Comparison of ENCODE assay signal across 8 cellular contexts in genomic region chr12:26870491-26871419, GRCh38. TPM values are rescaled to one million over a fixed set of nuclear protein-coding genes. Genes with fewer than 3 reads are reported as not detected.
A peak's percentile ranks its signal among the peaks of the same experiment; 100 is the strongest.
DNase-seq lines count a peak whose midpoint lies in the region; ATAC-seq, FAIRE-seq and TF ChIP-seq lines count a peak whose summit lies in the region.

No MANE protein-coding gene starts in this region.

- WGBS in esophagus, 2 donors, result 25% methylated on average over 11 of the region's 11 CpGs
- 14 to 30% methylated on average over 11 of the region's 11 CpGs for WGBS in sigmoid colon, 2 donors

- H3K27ac ChIP-seq in esophagus (ENCODE audit: low read depth in 2 of 2, low read length in 1 of 2) (peak overlapping the region; percentile 69 to 77), sigmoid colon (peak overlapping the region; percentile 3 to 55 (median 33))

- TF ChIP-seq CTCF in sigmoid colon (IDR thresholded peaks at IDR 0.05), result no peak

- ATAC-seq in GM21423 (IDR thresholded peaks at IDR 0.05; ENCODE audit: unreplicated experiment), result no peak
- no peak for ATAC-seq in HG03520 (IDR thresholded peaks at IDR 0.05; ENCODE audit: unreplicated experiment)

- FAIRE-seq in H54 (lab: Jason Lieb, UNC), result peak; percentile 80

- H3K4me3 ChIP-seq in esophagus (ENCODE audit: low read depth in 1 of 2, low read length in 2 of 2), result no peak overlapping the region
- H3K4me3 ChIP-seq in sigmoid colon, result no peak overlapping the region

- no peak for TF ChIP-seq EP300 in sigmoid colon (IDR thresholded peaks at IDR 0.05)

- H3K27me3 ChIP-seq in esophagus (ENCODE audit: control insufficient read depth in 1 of 2, insufficient read depth in 2 of 2, low read length in 2 of 2), result no peaks in the 10 kb centered on the region
- H3K27me3 ChIP-seq in sigmoid colon, result no peaks in the 10 kb centered on the region

- H3K9me3 ChIP-seq in esophagus (ENCODE audit: control insufficient read depth in 2 of 2, insufficient read depth in 1 of 2, low read depth in 1 of 2, low read length in 1 of 2), result no peaks in the 10 kb centered on the region
- H3K9me3 ChIP-seq in sigmoid colon, result no peaks in the 10 kb centered on the region

- H3K4me1 ChIP-seq in esophagus (ENCODE audit: control insufficient read depth in 2 of 2, insufficient read depth in 2 of 2, low read length in 1 of 2) (peaks cover 0 to 5% of the 10 kb centered on the region in 2 donors), sigmoid colon (peaks cover 0 to 15% (median 14%) of the 10 kb centered on the region in 4 donors)

- no peak for TF ChIP-seq POLR2A in H54 (IDR thresholded peaks at IDR 0.05; ENCODE audit: low read depth, low read length)
- no peak for TF ChIP-seq POLR2A in sigmoid colon (IDR thresholded peaks at IDR 0.05)

- intact Hi-C loops in sigmoid colon (cut with DNase I), result no loop called here

- peak; percentile 30 for DNase-seq in H54 (ENCODE audit: insufficient read length, low spot score)
- DNase-seq in NCI-H510A (lab: John Stamatoyannopoulos, UW), result peak; percentile 8
- peak; percentile 68 for DNase-seq in sigmoid colon
- DNase-seq in globus pallidus (ENCODE audit: low spot score), result no peak
- no peak for DNase-seq in activated naive CD4-positive, alpha-beta T cell (lab: John Stamatoyannopoulos, UW)

- H3K36me3 ChIP-seq in esophagus (ENCODE audit: control insufficient read depth in 2 of 2, insufficient read depth in 2 of 2, low read length in 1 of 2) (no peaks in the 10 kb centered on the region), sigmoid colon (no peaks in the 10 kb centered on the region)

RNA-seq across cellular contexts. Expression of gene ITPR2, which starts 37.8 kb away (rescaled TPM):
- 1 to 10 TPM; 4.8 to 5.7 TPM for polyA plus RNA-seq in esophagus
- 10 to 100 TPM; 58.9 to 78.1 (median 64.0) TPM for total RNA-seq in sigmoid colon
- 1 to 10 TPM; 1.4 to 6.2 (median 1.8) TPM for polyA plus RNA-seq in sigmoid colon

Comparison
In these comparisons a context has a peak if more than half of its experiments do, and no peak if none do; other contexts are left out.
1. DNase-seq: peak in H54 (single experiment), NCI-H510A (single experiment) and sigmoid colon (single experiment); none in globus pallidus (single experiment) and activated naive CD4-positive, alpha-beta T cell (0 of 4).